In the genomic region with DNA sequence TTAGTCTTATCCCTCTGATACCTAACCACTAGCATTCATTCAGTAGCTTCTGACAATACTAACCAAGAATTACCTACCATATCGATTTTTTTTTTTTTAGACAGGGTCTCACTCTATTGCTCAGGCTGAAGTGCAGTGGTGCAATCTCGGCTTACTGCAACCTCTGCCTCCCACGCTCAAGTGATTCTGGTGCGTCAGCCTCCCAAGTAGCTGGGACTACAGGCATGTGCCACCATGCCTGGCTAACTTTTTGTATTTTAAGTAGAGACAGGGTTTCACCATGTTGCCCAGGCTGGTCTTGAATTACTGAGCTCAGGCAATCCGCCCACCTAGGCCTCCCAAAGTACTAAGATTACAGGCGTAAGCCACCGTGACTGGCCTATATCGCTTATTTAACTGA, we compare ENCODE assay signal across 1 cellular context.
TF ChIP-seq lines count a peak whose summit lies in the region.

No MANE protein-coding gene starts in this region.

TF ChIP-seq in GM12878, 131 proteins besides CTCF, POLR2A, EP300 and RAD21:
- TF ChIP-seq JUNB (IDR thresholded peaks at IDR 0.05) = peak; percentile 4; the same call in 1 of the 2 replicates
